In genomic region chr9:128484686-128485413, GRCh38 we compare ENCODE assay signal across 1 cellular context.
TF ChIP-seq lines count a peak whose summit lies in the region.

No MANE protein-coding gene starts in this region.

TF ChIP-seq in K562, 482 proteins besides CTCF, POLR2A, EP300 and RAD21:
- TF ChIP-seq POLR2H (tag; IDR thresholded peaks at IDR 0.05; ENCODE audit: low read depth) (no peak), KAT7 (CRISPR knock-in tag; IDR thresholded peaks at IDR 0.05; ENCODE audit: borderline replicate concordance) (no peak), PHF21A (IDR thresholded peaks at IDR 0.05; ENCODE audit: borderline replicate concordance, low read depth) (no peak), HNRNPH1 (optimal IDR thresholded peaks at IDR 0.05; ENCODE audit: low read depth, low read length) (no peak), HMG20A (CRISPR knock-in tag; conservative IDR thresholded peaks at IDR 0.05) (no peak), BHLHE40 (IDR thresholded peaks at IDR 0.05; ENCODE audit: low read length) (no peak), KAT2B (IDR thresholded peaks at IDR 0.05; ENCODE audit: low read depth, low read length) (no peak), ZNF41 (CRISPR knock-in tag; conservative IDR thresholded peaks at IDR 0.05) (no peak), EWSR1 (IDR thresholded peaks at IDR 0.05; ENCODE audit: borderline replicate concordance, low read depth, partially characterized antibody) (no peak), ZNF668 (CRISPR knock-in tag; IDR thresholded peaks at IDR 0.05) (no peak), NEUROD1 (IDR thresholded peaks at IDR 0.05; ENCODE audit: borderline replicate concordance, low read depth, low read length, partially characterized antibody) (no peak), MLX (CRISPR knock-in tag; conservative IDR thresholded peaks at IDR 0.05) (no peak), LEF1 (IDR thresholded peaks at IDR 0.05) (no peak), CBX5 (IDR thresholded peaks at IDR 0.05; ENCODE audit: borderline replicate concordance, low read depth) (no peak)
- TF ChIP-seq, protein P1, sequence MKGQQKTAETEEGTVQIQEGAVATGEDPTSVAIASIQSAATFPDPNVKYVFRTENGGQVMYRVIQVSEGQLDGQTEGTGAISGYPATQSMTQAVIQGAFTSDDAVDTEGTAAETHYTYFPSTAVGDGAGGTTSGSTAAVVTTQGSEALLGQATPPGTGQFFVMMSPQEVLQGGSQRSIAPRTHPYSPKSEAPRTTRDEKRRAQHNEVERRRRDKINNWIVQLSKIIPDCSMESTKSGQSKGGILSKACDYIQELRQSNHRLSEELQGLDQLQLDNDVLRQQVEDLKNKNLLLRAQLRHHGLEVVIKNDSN (CRISPR knock-in tag; IDR thresholded peaks at IDR 0.05): no peak
- TF ChIP-seq, protein P2, sequence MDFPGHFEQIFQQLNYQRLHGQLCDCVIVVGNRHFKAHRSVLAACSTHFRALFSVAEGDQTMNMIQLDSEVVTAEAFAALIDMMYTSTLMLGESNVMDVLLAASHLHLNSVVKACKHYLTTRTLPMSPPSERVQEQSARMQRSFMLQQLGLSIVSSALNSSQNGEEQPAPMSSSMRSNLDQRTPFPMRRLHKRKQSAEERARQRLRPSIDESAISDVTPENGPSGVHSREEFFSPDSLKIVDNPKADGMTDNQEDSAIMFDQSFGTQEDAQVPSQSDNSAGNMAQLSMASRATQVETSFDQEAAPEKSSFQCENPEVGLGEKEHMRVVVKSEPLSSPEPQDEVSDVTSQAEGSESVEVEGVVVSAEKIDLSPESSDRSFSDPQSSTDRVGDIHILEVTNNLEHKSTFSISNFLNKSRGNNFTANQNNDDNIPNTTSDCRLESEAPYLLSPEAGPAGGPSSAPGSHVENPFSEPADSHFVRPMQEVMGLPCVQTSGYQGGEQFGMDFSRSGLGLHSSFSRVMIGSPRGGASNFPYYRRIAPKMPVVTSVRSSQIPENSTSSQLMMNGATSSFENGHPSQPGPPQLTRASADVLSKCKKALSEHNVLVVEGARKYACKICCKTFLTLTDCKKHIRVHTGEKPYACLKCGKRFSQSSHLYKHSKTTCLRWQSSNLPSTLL (IDR thresholded peaks at IDR 0.05): no peak
- TF ChIP-seq, protein P3, sequence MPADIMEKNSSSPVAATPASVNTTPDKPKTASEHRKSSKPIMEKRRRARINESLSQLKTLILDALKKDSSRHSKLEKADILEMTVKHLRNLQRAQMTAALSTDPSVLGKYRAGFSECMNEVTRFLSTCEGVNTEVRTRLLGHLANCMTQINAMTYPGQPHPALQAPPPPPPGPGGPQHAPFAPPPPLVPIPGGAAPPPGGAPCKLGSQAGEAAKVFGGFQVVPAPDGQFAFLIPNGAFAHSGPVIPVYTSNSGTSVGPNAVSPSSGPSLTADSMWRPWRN (IDR thresholded peaks at IDR 0.05; ENCODE audit: low read depth): no peak
TF ChIP-seq in K562: peak in this region for 0.
